Comparison of ENCODE assay signal across 21 cellular contexts in genomic region chr14:89574420-89574819, GRCh38.
DNase-seq lines count a peak whose midpoint lies in the region; ATAC-seq lines count a peak whose summit lies in the region.
"Had no signal": no experiment of that assay in that cellular context is flagged by ENCODE, and none has a peak within 500 bp of the region (broad histone marks: within the 10 kb centered on the region; RNA-seq: fewer than 3 reads in every experiment).

No MANE protein-coding gene starts in this region.

- no peak overlapping the region for H4K5ac ChIP-seq in mesendoderm (ENCODE audit: low read length)

- H2AK5ac ChIP-seq in mesendoderm (ENCODE audit: low read length): no peak overlapping the region

- no peak overlapping the region for H3K4me3 ChIP-seq in mesendoderm (ENCODE audit: low read length)
- no peak overlapping the region for H3K4me3 ChIP-seq in aorta (ENCODE audit: low read length in 2 of 2)
- no peak overlapping the region for H3K4me3 ChIP-seq in effector memory CD4-positive, alpha-beta T cell (ENCODE audit: insufficient read depth, low read depth, low read length, poor library complexity, severe bottlenecking)
- H3K4me3 ChIP-seq: Peyer's patch had no signal

- H3K27me3 ChIP-seq in mesendoderm (ENCODE audit: insufficient read depth, low read length, poor library complexity): no peaks in the 10 kb centered on the region
- H3K27me3 ChIP-seq in aorta (ENCODE audit: control insufficient read depth in 1 of 2, insufficient read depth in 2 of 2, low read length in 1 of 2): no peaks in the 10 kb centered on the region
- H3K27me3 ChIP-seq in effector memory CD4-positive, alpha-beta T cell (replicated peaks; ENCODE audit: control insufficient read depth, insufficient read depth, low read length, poor library complexity, severe bottlenecking): no peaks in the 10 kb centered on the region
- H3K27me3 ChIP-seq: Peyer's patch had no signal

- H3K4me3 Mint-ChIP-seq in T-helper 17 cell: peak overlapping the region; percentile 36
- H3K4me3 Mint-ChIP-seq: CD8-positive, alpha-beta memory T cell had no signal

- H3K36me3 Mint-ChIP-seq in T-helper 17 cell (ENCODE audit: low read depth): peaks cover 6% of the 10 kb centered on the region

- WGBS in mesendoderm (ENCODE audit: extremely low coverage, insufficient coverage, low lambda C conversion rate): no CpG with 5 or more reads among the region's 4 CpGs
- WGBS in aorta, 2 donors: 24 to 31% methylated on average over 4 of the region's 4 CpGs

- peaks cover 7% of the 10 kb centered on the region for H3K79me1 ChIP-seq in mesendoderm (ENCODE audit: low read length)

- no peak overlapping the region for H3K18ac ChIP-seq in mesendoderm (ENCODE audit: low read length)

- peaks cover 2% of the 10 kb centered on the region for H3K79me2 ChIP-seq in mesendoderm (ENCODE audit: control insufficient read depth, insufficient read depth, low read length)

- H2BK15ac ChIP-seq in mesendoderm (replicated peaks; ENCODE audit: low read depth): no peak overlapping the region

- ATAC-seq in Right ventricle myocardium inferior: peak; percentile 16
- ATAC-seq in T-helper 17 cell: no peak
- ATAC-seq in aorta (ENCODE audit: low FRiP score): no peak

- H2BK5ac ChIP-seq in mesendoderm (ENCODE audit: low read length): no peak overlapping the region

- H3K27ac Mint-ChIP-seq in T-helper 17 cell: no peak overlapping the region

- no peaks in the 10 kb centered on the region for H3K9me3 ChIP-seq in T-helper 17 cell (ENCODE audit: control insufficient read depth, low read length, poor library complexity, severe bottlenecking)
- no peaks in the 10 kb centered on the region for H3K9me3 ChIP-seq in aorta (ENCODE audit: control insufficient read depth, low read length)
- no peaks in the 10 kb centered on the region for H3K9me3 ChIP-seq in effector memory CD4-positive, alpha-beta T cell (ENCODE audit: control insufficient read depth, low read length)
- H3K9me3 ChIP-seq: Peyer's patch had no signal

- H3K27me3 Mint-ChIP-seq in T-helper 17 cell: no peaks in the 10 kb centered on the region
- H3K27me3 Mint-ChIP-seq: CD8-positive, alpha-beta memory T cell had no signal

- no peak overlapping the region for H4K8ac ChIP-seq in mesendoderm (ENCODE audit: low read depth, low read length)

- peaks cover 24% of the 10 kb centered on the region for H3K4me1 Mint-ChIP-seq in T-helper 17 cell

- H3K4ac ChIP-seq in mesendoderm (ENCODE audit: low read depth, low read length): no peak overlapping the region

- no peak overlapping the region for H3K9ac ChIP-seq in mesendoderm (ENCODE audit: low read length)

- H3K27ac ChIP-seq in mesendoderm (ENCODE audit: low read depth, low read length) (peak overlapping the region; percentile 59), aorta (ENCODE audit: low read depth in 1 of 2, low read length in 2 of 2) (peak overlapping the region; percentile 85 to 91)
- H3K27ac ChIP-seq in effector memory CD4-positive, alpha-beta T cell (ENCODE audit: insufficient read depth, low read length, poor library complexity, severe bottlenecking): no peak overlapping the region
- H3K27ac ChIP-seq: Peyer's patch had no signal

- H3K4me1 ChIP-seq in mesendoderm (ENCODE audit: control insufficient read depth, low read depth, low read length): peaks cover 27% of the 10 kb centered on the region
- peaks cover 0 to 8% of the 10 kb centered on the region in 2 donors for H3K4me1 ChIP-seq in aorta (ENCODE audit: control insufficient read depth in 1 of 2, insufficient read depth in 2 of 2, low read length in 2 of 2)
- no peaks in the 10 kb centered on the region for H3K4me1 ChIP-seq in effector memory CD4-positive, alpha-beta T cell (ENCODE audit: control insufficient read depth, insufficient read depth, low read length, poor library complexity, severe bottlenecking)

- no peak for DNase-seq in Right ventricle myocardium inferior (ENCODE audit: missing footprints)
- DNase-seq in cardiac septum (ENCODE audit: low spot score): no peak
- no peak for DNase-seq in T-helper 17 cell
- DNase-seq in mesendoderm: peak; percentile 68
- DNase-seq in aorta: no peak
- no peak for DNase-seq in amygdala (lab: John Stamatoyannopoulos, UW)
- DNase-seq in effector memory CD4-positive, alpha-beta T cell: no peak
- DNase-seq in NCI-H526 (lab: John Stamatoyannopoulos, UW): no peak
- DNase-seq: AML-193; C1 segment of cervical spinal cord; Calu3; CD8-positive, alpha-beta memory T cell; GOT3; HCEC 1CT; KG1; NCI-H1105; NCI-H2081; NCI-H2171; NCI-H345; NCI-H524; Peyer's patch had no signal

- H3K56ac ChIP-seq in mesendoderm (ENCODE audit: low read length): peak overlapping the region; percentile 54

- intact Hi-C loops in Right ventricle myocardium inferior (cut with DNase I): loop anchor here (5.0 kb wide), 1 partner anchor 43 kb away; no protein-coding TSS in a partner anchor
- intact Hi-C loops in cardiac septum (cut with DNase I): no loop called here
- intact Hi-C loops in aorta (cut with DNase I): no loop called here

- peak overlapping the region; percentile 29 for H3K23ac ChIP-seq in mesendoderm (ENCODE audit: low read length)

- no peak overlapping the region for H3K4me2 ChIP-seq in mesendoderm (ENCODE audit: low read length)

- no peaks in the 10 kb centered on the region for H3K36me3 ChIP-seq in mesendoderm (ENCODE audit: control insufficient read depth, insufficient read depth, low read length)
- H3K36me3 ChIP-seq in aorta (ENCODE audit: control insufficient read depth in 1 of 2, insufficient read depth in 2 of 2, low read length in 1 of 2): no peaks in the 10 kb centered on the region
- H3K36me3 ChIP-seq in effector memory CD4-positive, alpha-beta T cell (ENCODE audit: control insufficient read depth, insufficient read depth, low read length): no peaks in the 10 kb centered on the region
- H3K36me3 ChIP-seq: Peyer's patch had no signal

- H2BK120ac ChIP-seq in mesendoderm (ENCODE audit: low read depth, low read length): no peak overlapping the region
